In the genomic region with DNA sequence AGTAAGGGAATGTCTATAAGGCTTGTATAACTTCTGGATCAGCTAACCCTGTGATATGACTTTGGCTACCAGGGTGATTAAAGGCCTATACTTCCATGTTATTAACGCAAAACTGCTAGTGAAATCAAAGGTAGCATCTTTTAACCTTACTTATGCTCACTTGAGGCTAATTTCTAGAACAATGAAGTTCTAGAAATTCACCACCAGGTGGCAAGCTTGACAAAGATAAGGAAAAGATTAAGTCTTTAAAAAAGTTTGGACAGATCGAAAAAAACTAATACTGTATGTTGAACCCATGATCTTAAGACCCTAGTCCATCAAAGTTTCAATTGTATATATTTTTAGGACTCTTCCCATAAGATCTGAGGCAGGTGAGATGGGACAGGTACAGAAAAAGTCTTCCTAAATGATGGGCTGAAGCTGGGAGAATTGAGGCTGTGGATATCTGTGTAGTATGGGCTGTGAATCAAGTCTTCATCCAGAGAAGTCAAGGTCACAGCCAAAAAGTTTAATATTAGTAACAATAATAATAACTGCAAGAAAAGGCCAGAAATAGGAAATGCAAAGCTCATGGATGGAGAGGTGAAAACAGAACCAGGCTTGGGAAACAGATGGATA, we compare ENCODE assay signal across 8 cellular contexts.
DNase-seq lines count a peak whose midpoint lies in the region; ATAC-seq and TF ChIP-seq lines count a peak whose summit lies in the region.

No MANE protein-coding gene starts in this region.

- H3K4me1 Mint-ChIP-seq in stimulated activated naive B cell treated with anti-CD40 and anti-IgM and Interleukin-4, amounts not matched to agents 10 μg/mL and 1 μg/mL and 100 μg/mL, for 72 hours = peaks cover 13 to 29% of the 10 kb centered on the region in 2 donors

- peaks cover 20 to 33% of the 10 kb centered on the region in 2 donors for H3K36me3 Mint-ChIP-seq in stimulated activated naive B cell treated with anti-CD40 and anti-IgM and Interleukin-4, amounts not matched to agents 10 μg/mL and 1 μg/mL and 100 μg/mL, for 72 hours

- no peaks in the 10 kb centered on the region for H3K9me3 Mint-ChIP-seq in stimulated activated naive B cell treated with anti-CD40 and anti-IgM and Interleukin-4, amounts not matched to agents 10 μg/mL and 1 μg/mL and 100 μg/mL, for 72 hours

- TF ChIP-seq CTCF in foreskin fibroblast (IDR thresholded peaks at IDR 0.05; ENCODE audit: low read depth, low read length) = peak; percentile 51

- peak overlapping the region; percentile 51 for H3K27ac Mint-ChIP-seq in stimulated activated naive B cell treated with anti-CD40 and anti-IgM and Interleukin-4, amounts not matched to agents 10 μg/mL and 1 μg/mL and 100 μg/mL, for 72 hours

- H3K4me3 ChIP-seq in foreskin fibroblast (ENCODE audit: low read depth in 1 of 2, low read length in 2 of 2) = no peak overlapping the region

- peak; percentile 76 for ATAC-seq in SK-N-SH treated with all-trans-retinoic acid at 6 μM for 48 hours
- ATAC-seq in stimulated activated naive B cell treated with anti-CD40 and anti-IgM and Interleukin-4, amounts not matched to agents 10 μg/mL and 1 μg/mL and 100 μg/mL, for 72 hours (replicated peaks) = no peak
- ATAC-seq in GM19035 (IDR thresholded peaks at IDR 0.05; ENCODE audit: unreplicated experiment) = no peak

- DNase-seq in DMS 273 (lab: John Stamatoyannopoulos, UW; ENCODE audit: unreplicated experiment) = peak; percentile 58
- DNase-seq in DMS 273 treated with DMSO at 0.1 percent for 48 hours (lab: John Stamatoyannopoulos, UW) = no peak
- peak; percentile 40 for DNase-seq in HCEC 1CT
- DNase-seq in foreskin fibroblast = peak in 1 of 2 donors; percentile 62
- no peak for DNase-seq in stimulated activated naive B cell treated with anti-CD40 and anti-IgM and Interleukin-4, amounts not matched to agents 10 μg/mL and 1 μg/mL and 100 μg/mL, for 72 hours
- DNase-seq in activated T-cell treated with anti-CD3 and anti-CD28 coated beads, Interleukin-2, amount 50 U/mL, for 1 hour = no peak

- no peak overlapping the region for H3K4me3 Mint-ChIP-seq in stimulated activated naive B cell treated with anti-CD40 and anti-IgM and Interleukin-4, amounts not matched to agents 10 μg/mL and 1 μg/mL and 100 μg/mL, for 72 hours

- H3K27me3 Mint-ChIP-seq in stimulated activated naive B cell treated with anti-CD40 and anti-IgM and Interleukin-4, amounts not matched to agents 10 μg/mL and 1 μg/mL and 100 μg/mL, for 72 hours = no peaks in the 10 kb centered on the region

TF ChIP-seq in SK-N-SH treated with all-trans-retinoic acid at 6 μM for 48 hours, 23 proteins besides CTCF, POLR2A, EP300 and RAD21:
- TF ChIP-seq, protein P1, sequence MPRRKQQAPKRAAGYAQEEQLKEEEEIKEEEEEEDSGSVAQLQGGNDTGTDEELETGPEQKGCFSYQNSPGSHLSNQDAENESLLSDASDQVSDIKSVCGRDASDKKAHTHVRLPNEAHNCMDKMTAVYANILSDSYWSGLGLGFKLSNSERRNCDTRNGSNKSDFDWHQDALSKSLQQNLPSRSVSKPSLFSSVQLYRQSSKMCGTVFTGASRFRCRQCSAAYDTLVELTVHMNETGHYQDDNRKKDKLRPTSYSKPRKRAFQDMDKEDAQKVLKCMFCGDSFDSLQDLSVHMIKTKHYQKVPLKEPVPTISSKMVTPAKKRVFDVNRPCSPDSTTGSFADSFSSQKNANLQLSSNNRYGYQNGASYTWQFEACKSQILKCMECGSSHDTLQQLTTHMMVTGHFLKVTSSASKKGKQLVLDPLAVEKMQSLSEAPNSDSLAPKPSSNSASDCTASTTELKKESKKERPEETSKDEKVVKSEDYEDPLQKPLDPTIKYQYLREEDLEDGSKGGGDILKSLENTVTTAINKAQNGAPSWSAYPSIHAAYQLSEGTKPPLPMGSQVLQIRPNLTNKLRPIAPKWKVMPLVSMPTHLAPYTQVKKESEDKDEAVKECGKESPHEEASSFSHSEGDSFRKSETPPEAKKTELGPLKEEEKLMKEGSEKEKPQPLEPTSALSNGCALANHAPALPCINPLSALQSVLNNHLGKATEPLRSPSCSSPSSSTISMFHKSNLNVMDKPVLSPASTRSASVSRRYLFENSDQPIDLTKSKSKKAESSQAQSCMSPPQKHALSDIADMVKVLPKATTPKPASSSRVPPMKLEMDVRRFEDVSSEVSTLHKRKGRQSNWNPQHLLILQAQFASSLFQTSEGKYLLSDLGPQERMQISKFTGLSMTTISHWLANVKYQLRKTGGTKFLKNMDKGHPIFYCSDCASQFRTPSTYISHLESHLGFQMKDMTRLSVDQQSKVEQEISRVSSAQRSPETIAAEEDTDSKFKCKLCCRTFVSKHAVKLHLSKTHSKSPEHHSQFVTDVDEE (CRISPR knock-in tag; IDR thresholded peaks at IDR 0.05) = no peak

Comparison
In these comparisons a context has a peak if more than half of its experiments do, and no peak if none do; other contexts are left out.
1. DNase-seq: peak in DMS 273 (single experiment) and HCEC 1CT (single experiment); none in DMS 273 treated with DMSO at 0.1 percent for 48 hours (single experiment), stimulated activated naive B cell treated with anti-CD40 and anti-IgM and Interleukin-4, amounts not matched to agents 10 μg/mL and 1 μg/mL and 100 μg/mL, for 72 hours (single experiment) and activated T-cell treated with anti-CD3 and anti-CD28 coated beads, Interleukin-2, amount 50 U/mL, for 1 hour (single experiment).